ENCODE assay signal across 23 cellular contexts in genomic region chr12:83574142-83574541, GRCh38.
DNase-seq lines count a peak whose midpoint lies in the region; ATAC-seq, FAIRE-seq and TF ChIP-seq lines count a peak whose summit lies in the region.
"Had no signal": no experiment of that assay in that cellular context is flagged by ENCODE, and none has a peak within 500 bp of the region (broad histone marks: within the 10 kb centered on the region; RNA-seq: fewer than 3 reads in every experiment).

No MANE protein-coding gene starts in this region.

- H3K9me3 ChIP-seq in breast epithelium (no peaks in the 10 kb centered on the region), SU-DHL-6 (ENCODE audit: insufficient read depth, low read length) (no peaks in the 10 kb centered on the region), keratinocyte (ENCODE audit: control insufficient read depth, low read depth, low read length) (no peaks in the 10 kb centered on the region)
- H3K9me3 ChIP-seq: BE2C had no signal

- FAIRE-seq in keratinocyte (lab: Jason Lieb, UNC), result no peak
- FAIRE-seq: A204.1, GM12891, GM18507 had no signal

- CTCF ChIA-PET in MCF 10A (lab: Yijun Ruan, JAX), result no interaction called here

- DNase-seq in MCF 10A (ENCODE audit: unreplicated experiment) (no peak), breast epithelium (ENCODE audit: low spot score in 2 of 2) (no peak), keratinocyte (ENCODE audit: low read depth, low spot score) (no peak), NCI-H1105 (lab: John Stamatoyannopoulos, UW) (no peak), NCI-H524 (lab: John Stamatoyannopoulos, UW) (no peak)
- DNase-seq: AML-193; BE2C; CD4-positive, alpha-beta T cell; CD8-positive, alpha-beta memory T cell; DMS79 treated with DMSO at 0.1 percent for 48 hours; GF-D8; H9; HFFc6 had no signal

- no peak overlapping the region for H3K4me3 Mint-ChIP-seq in MCF 10A (ENCODE audit: unreplicated experiment)
- H3K4me3 Mint-ChIP-seq: CD14-positive monocyte; CD4-positive, alpha-beta T cell; CD8-positive, alpha-beta memory T cell; GM23338; H9; HFFc6 had no signal

- no peak overlapping the region for H3K4me3 ChIP-seq in breast epithelium
- H3K4me3 ChIP-seq in SU-DHL-6 (ENCODE audit: insufficient read depth, low read length, poor library complexity, severe bottlenecking), result no peak overlapping the region
- no peak overlapping the region for H3K4me3 ChIP-seq in keratinocyte (ENCODE audit: control insufficient read depth in 2 of 3, extremely low read depth in 1 of 3, insufficient read depth in 2 of 3, low read depth in 1 of 3, low read length in 3 of 3)
- H3K4me3 ChIP-seq: BLaER1 treated with 17β-estradiol and CSF1 and Interleukin-3, amounts not matched to agents 10 nM and 100 nM; GM23338 had no signal

- intact Hi-C loops in MCF 10A (cut with micrococcal nuclease) (loop anchor here (5.0 kb wide), 1 partner anchor 887 kb away; the partner anchor contains the start of gene TMTC2), breast epithelium (cut with DNase I; ENCODE audit: low total_unique reads) (no loop called here)

- no peak for TF ChIP-seq CTCF in MCF 10A (IDR thresholded peaks at IDR 0.05; ENCODE audit: unreplicated experiment)
- TF ChIP-seq CTCF in breast epithelium (IDR thresholded peaks at IDR 0.05), result no peak
- no peak for TF ChIP-seq CTCF in SU-DHL-6 (IDR thresholded peaks at IDR 0.05; ENCODE audit: insufficient read depth, low read length, poor library complexity, severe bottlenecking)
- no peak for TF ChIP-seq CTCF in keratinocyte (optimal IDR thresholded peaks at IDR 0.05 in 1 of 3, IDR thresholded peaks at IDR 0.05 in 1 of 3, conservative IDR thresholded peaks at IDR 0.05 in 1 of 3; ENCODE audit: extremely low read depth in 1 of 3, insufficient read depth in 2 of 3, low read length in 3 of 3)

- ATAC-seq in esophagus mucosa (peak; percentile 68), HG03135 (IDR thresholded peaks at IDR 0.05; ENCODE audit: unreplicated experiment) (no peak)
- ATAC-seq: GM23338 had no signal

- no peak for TF ChIP-seq POLR2A in breast epithelium (IDR thresholded peaks at IDR 0.05)

- no peaks in the 10 kb centered on the region for H4K20me1 ChIP-seq in SU-DHL-6 (ENCODE audit: low read depth, low read length)
- H4K20me1 ChIP-seq in keratinocyte (ENCODE audit: control insufficient read depth, extremely low read depth, insufficient read depth, low read length), result no peaks in the 10 kb centered on the region
- H4K20me1 ChIP-seq: BLaER1 treated with 17β-estradiol and CSF1 and Interleukin-3, amounts not matched to agents 10 nM and 100 nM had no signal

- H2AFZ ChIP-seq in SU-DHL-6 (ENCODE audit: low read depth, low read length, severe bottlenecking), result peak overlapping the region; percentile 2
- H2AFZ ChIP-seq in keratinocyte (ENCODE audit: control insufficient read depth, low read length), result no peak overlapping the region
- H2AFZ ChIP-seq: GM23338 had no signal

- no peaks in the 10 kb centered on the region for H3K27me3 Mint-ChIP-seq in MCF 10A (ENCODE audit: insufficient read depth, unreplicated experiment)
- H3K27me3 Mint-ChIP-seq: CD4-positive, alpha-beta T cell; CD8-positive, alpha-beta memory T cell had no signal

- no peaks in the 10 kb centered on the region for H3K9me3 Mint-ChIP-seq in MCF 10A (ENCODE audit: unreplicated experiment)

- H3K36me3 Mint-ChIP-seq in MCF 10A (ENCODE audit: insufficient read depth, unreplicated experiment), result no peaks in the 10 kb centered on the region
- H3K36me3 Mint-ChIP-seq: CD14-positive monocyte; CD8-positive, alpha-beta memory T cell had no signal

- POLR2A ChIA-PET in MCF 10A (lab: Yijun Ruan, JAX), result interaction anchor here (0.5 kb wide), 1 partner anchor 1070 kb away, joined by 3 read pairs; no protein-coding TSS in a partner anchor

- no TSS peak for BruUV-seq in MCF 10A (replicated peaks; lab: Mats Ljungman, UMichigan)

- H3K9ac ChIP-seq in SU-DHL-6 (ENCODE audit: low read length) (no peak overlapping the region), keratinocyte (ENCODE audit: control insufficient read depth, extremely low read depth, insufficient read depth, low read length) (no peak overlapping the region)
- H3K9ac ChIP-seq: BLaER1 treated with 17β-estradiol and CSF1 and Interleukin-3, amounts not matched to agents 10 nM and 100 nM had no signal

- H3K4me2 ChIP-seq in SU-DHL-6 (ENCODE audit: low read depth, low read length, poor library complexity, severe bottlenecking), result no peak overlapping the region
- peak overlapping the region; percentile 16 for H3K4me2 ChIP-seq in keratinocyte (ENCODE audit: control insufficient read depth, extremely low read depth, insufficient read depth, low read depth, low read length)
- H3K4me2 ChIP-seq: GM23338 had no signal

- dilution Hi-C loops in keratinocyte (cut with MboI; ENCODE audit: extremely low pct_ligation_motif_present, low sequenced_read_pairs), result no loop called here

- H3K9me2 ChIP-seq in SU-DHL-6 (replicated peaks; ENCODE audit: insufficient read depth, low read length), result no peaks in the 10 kb centered on the region

- H3K27me3 ChIP-seq in breast epithelium (no peaks in the 10 kb centered on the region), SU-DHL-6 (ENCODE audit: low read length) (no peaks in the 10 kb centered on the region), keratinocyte (ENCODE audit: control insufficient read depth, extremely low read depth, insufficient read depth, low read length) (no peaks in the 10 kb centered on the region)
- H3K27me3 ChIP-seq: BE2C; BLaER1 treated with 17β-estradiol and CSF1 and Interleukin-3, amounts not matched to agents 10 nM and 100 nM had no signal

- no peaks in the 10 kb centered on the region for H3K4me1 ChIP-seq in breast epithelium
- H3K4me1 ChIP-seq in keratinocyte (ENCODE audit: control insufficient read depth, extremely low read depth, insufficient read depth, low read length), result peaks cover 9% of the 10 kb centered on the region
- H3K4me1 ChIP-seq: BE2C had no signal

- H3K36me3 ChIP-seq in breast epithelium (no peaks in the 10 kb centered on the region), SU-DHL-6 (ENCODE audit: low read length) (no peaks in the 10 kb centered on the region), keratinocyte (ENCODE audit: control insufficient read depth in 2 of 2, extremely low read depth in 1 of 2, insufficient read depth in 2 of 2, low read length in 2 of 2) (no peaks in the 10 kb centered on the region)
- H3K36me3 ChIP-seq: BE2C; BLaER1 treated with 17β-estradiol and CSF1 and Interleukin-3, amounts not matched to agents 10 nM and 100 nM had no signal

- no peaks in the 10 kb centered on the region for H3K9me1 ChIP-seq in keratinocyte (ENCODE audit: control insufficient read depth, extremely low read depth, insufficient read depth, low read length)

- H3K4me1 Mint-ChIP-seq in MCF 10A (ENCODE audit: insufficient read depth, unreplicated experiment), result peaks cover 14% of the 10 kb centered on the region
- H3K4me1 Mint-ChIP-seq: CD14-positive monocyte; CD8-positive, alpha-beta memory T cell; GM23338; H9 had no signal

- no peaks in the 10 kb centered on the region for H3K79me2 ChIP-seq in SU-DHL-6 (ENCODE audit: insufficient read depth, low read length)
- no peaks in the 10 kb centered on the region for H3K79me2 ChIP-seq in keratinocyte (ENCODE audit: control insufficient read depth, insufficient read depth, low read length)

- H3K27ac ChIP-seq in breast epithelium (no peak overlapping the region), SU-DHL-6 (ENCODE audit: low read depth, low read length) (no peak overlapping the region), keratinocyte (ENCODE audit: control insufficient read depth, insufficient read depth, low read length) (peak overlapping the region; percentile 14)
- H3K27ac ChIP-seq: 22Rv1; BLaER1 treated with 17β-estradiol and CSF1 and Interleukin-3, amounts not matched to agents 10 nM and 100 nM had no signal

- H3K27ac Mint-ChIP-seq in MCF 10A (ENCODE audit: low read depth, unreplicated experiment), result peak overlapping the region; percentile 89
- H3K27ac Mint-ChIP-seq: CD14-positive monocyte; CD4-positive, alpha-beta T cell; CD8-positive, alpha-beta memory T cell; H9; HFFc6 had no signal

- no peaks in the 10 kb centered on the region for H3F3A ChIP-seq in SU-DHL-6 (ENCODE audit: insufficient read depth)
